Comparison of ENCODE assay signal across 13 cellular contexts in genomic region chr7:150568714-150569113, GRCh38. TPM values are rescaled to one million over a fixed set of nuclear protein-coding genes. Genes with fewer than 3 reads are reported as not detected.
DNase-seq lines count a peak whose midpoint lies in the region; ATAC-seq, FAIRE-seq and TF ChIP-seq lines count a peak whose summit lies in the region.
"Had no signal": no experiment of that assay in that cellular context is flagged by ENCODE, and none has a peak within 500 bp of the region (broad histone marks: within the 10 kb centered on the region; RNA-seq: fewer than 3 reads in every experiment).

No MANE protein-coding gene starts in this region.

- no peak overlapping the region for H3K56ac ChIP-seq in mesendoderm (ENCODE audit: low read length)

- H3K27me3 ChIP-seq in upper lobe of right lung (no peaks in the 10 kb centered on the region), mesendoderm (ENCODE audit: insufficient read depth, low read length, poor library complexity) (no peaks in the 10 kb centered on the region)

- FAIRE-seq in frontal cortex (lab: Jason Lieb, UNC) = no peak

- no peak overlapping the region for H2BK120ac ChIP-seq in mesendoderm (ENCODE audit: low read depth, low read length)

- H3K27me3 Mint-ChIP-seq in dendritic cell treated with granulocyte-macrophage colony-stimulating factor and Interleukin-4, amounts not matched to agents 40 ng/mL and 50 ng/mL, for 4 days = no peaks in the 10 kb centered on the region
- H3K27me3 Mint-ChIP-seq in naive thymus-derived CD8-positive, alpha-beta T cell = no peaks in the 10 kb centered on the region

- no peak overlapping the region for H3K4ac ChIP-seq in mesendoderm (ENCODE audit: low read depth, low read length)

- H3K23ac ChIP-seq in mesendoderm (ENCODE audit: low read length) = no peak overlapping the region

- DNase-seq in Right ventricle myocardium inferior (ENCODE audit: missing footprints) (no peak), cardiac septum (ENCODE audit: low spot score) (no peak), upper lobe of right lung (no peak), mesendoderm (no peak), frontal cortex (ENCODE audit: low spot score in 2 of 2) (no peak), hepatic stellate cell (ENCODE audit: low spot score) (no peak)
- peak in 6 of 10 donors; percentile 10 to 72 (median 48) for DNase-seq in naive thymus-derived CD8-positive, alpha-beta T cell
- DNase-seq: EL, NCI-H2081 had no signal

- H3K27ac Mint-ChIP-seq in dendritic cell treated with granulocyte-macrophage colony-stimulating factor and Interleukin-4, amounts not matched to agents 40 ng/mL and 50 ng/mL, for 4 days = peak overlapping the region; percentile 87
- H3K27ac Mint-ChIP-seq in naive thymus-derived CD8-positive, alpha-beta T cell = peak overlapping the region; percentile 95 to 99 (median 97)
- H3K27ac Mint-ChIP-seq: GM23338 had no signal

- H2AK5ac ChIP-seq in mesendoderm (ENCODE audit: low read length) = no peak overlapping the region

- H3K4me3 ChIP-seq in upper lobe of right lung = peak overlapping the region; percentile 63
- no peak overlapping the region for H3K4me3 ChIP-seq in mesendoderm (ENCODE audit: low read length)
- H3K4me3 ChIP-seq: GM23338 had no signal

- no peak for TF ChIP-seq CTCF in upper lobe of right lung (IDR thresholded peaks at IDR 0.05)

- no peak overlapping the region for H3K4me2 ChIP-seq in mesendoderm (ENCODE audit: low read length)
- H3K4me2 ChIP-seq: GM23338 had no signal

- intact Hi-C loops in Right ventricle myocardium inferior (cut with DNase I) = loop anchor here (5.0 kb wide), 2 partner anchors 51 to 116 kb away; partner anchors contain the start of gene GIMAP8
- intact Hi-C loops in cardiac septum (cut with DNase I) = loop anchor here (5.0 kb wide), 2 partner anchors 46 to 149 kb away; partner anchors contain the start of gene GIMAP1
- intact Hi-C loops in dendritic cell treated with granulocyte-macrophage colony-stimulating factor and Interleukin-4, amounts not matched to agents 40 ng/mL and 50 ng/mL, for 4 days (cut with micrococcal nuclease) = loop anchor here (5.0 kb wide), 1 partner anchor 51 kb away; no protein-coding TSS in a partner anchor
- intact Hi-C loops in upper lobe of right lung (cut with DNase I) = no loop called here

- no peaks in the 10 kb centered on the region for H3K79me1 ChIP-seq in mesendoderm (ENCODE audit: low read length)

- H3K4me3 Mint-ChIP-seq in dendritic cell treated with granulocyte-macrophage colony-stimulating factor and Interleukin-4, amounts not matched to agents 40 ng/mL and 50 ng/mL, for 4 days = peak overlapping the region; percentile 72
- peak overlapping the region; percentile 83 to 100 (median 99) for H3K4me3 Mint-ChIP-seq in naive thymus-derived CD8-positive, alpha-beta T cell
- H3K4me3 Mint-ChIP-seq: GM23338 had no signal

- no peak overlapping the region for H4K5ac ChIP-seq in mesendoderm (ENCODE audit: low read length)

- no peak overlapping the region for H4K8ac ChIP-seq in mesendoderm (ENCODE audit: low read depth, low read length)

- H3K36me3 Mint-ChIP-seq in dendritic cell treated with granulocyte-macrophage colony-stimulating factor and Interleukin-4, amounts not matched to agents 40 ng/mL and 50 ng/mL, for 4 days (ENCODE audit: low read depth) = peaks cover 23% of the 10 kb centered on the region
- H3K36me3 Mint-ChIP-seq in naive thymus-derived CD8-positive, alpha-beta T cell = peaks cover 53 to 60% (median 58%) of the 10 kb centered on the region in 3 donors

- H2BK15ac ChIP-seq in mesendoderm (replicated peaks; ENCODE audit: low read depth) = no peak overlapping the region

- no CpG with 5 or more reads among the region's 2 CpGs for WGBS in mesendoderm (ENCODE audit: extremely low coverage, insufficient coverage, low lambda C conversion rate)

- H3K4me1 ChIP-seq in upper lobe of right lung (peaks cover 3% of the 10 kb centered on the region), mesendoderm (ENCODE audit: control insufficient read depth, low read depth, low read length) (no peaks in the 10 kb centered on the region)

- H3K27ac ChIP-seq in upper lobe of right lung (peak overlapping the region; percentile 85), mesendoderm (ENCODE audit: low read depth, low read length) (no peak overlapping the region)

- no peak overlapping the region for H3K9ac ChIP-seq in mesendoderm (ENCODE audit: low read length)

- POLR2A ChIA-PET in naive thymus-derived CD8-positive, alpha-beta T cell (lab: Charles Lee) = interaction anchor here (0.7 to 14.5 kb wide), 35 partner anchors 13 to 190 kb away, joined by 3 to 550 read pairs (median 15); partner anchors contain the start of genes GIMAP1, GIMAP2, GIMAP5 and GIMAP6

- peaks cover 40% of the 10 kb centered on the region for H3K4me1 Mint-ChIP-seq in dendritic cell treated with granulocyte-macrophage colony-stimulating factor and Interleukin-4, amounts not matched to agents 40 ng/mL and 50 ng/mL, for 4 days (ENCODE audit: low read depth)
- peaks cover 31 to 81% (median 74%) of the 10 kb centered on the region in 4 donors for H3K4me1 Mint-ChIP-seq in naive thymus-derived CD8-positive, alpha-beta T cell

- peaks cover 11% of the 10 kb centered on the region for H3K9me3 Mint-ChIP-seq in dendritic cell treated with granulocyte-macrophage colony-stimulating factor and Interleukin-4, amounts not matched to agents 40 ng/mL and 50 ng/mL, for 4 days
- peaks cover 11 to 54% (median 22%) of the 10 kb centered on the region in 9 donors for H3K9me3 Mint-ChIP-seq in naive thymus-derived CD8-positive, alpha-beta T cell
- H3K9me3 Mint-ChIP-seq: GM23338 had no signal

- ATAC-seq in Right ventricle myocardium inferior = peak; percentile 44
- peak; percentile 53 to 70 for ATAC-seq in naive thymus-derived CD8-positive, alpha-beta T cell
- peak; percentile 59 for ATAC-seq in upper lobe of right lung
- ATAC-seq: GM23338, Panc1 had no signal

- no peaks in the 10 kb centered on the region for H3K79me2 ChIP-seq in mesendoderm (ENCODE audit: control insufficient read depth, insufficient read depth, low read length)

- peaks cover 5% of the 10 kb centered on the region for H3K9me3 ChIP-seq in upper lobe of right lung

- H2BK5ac ChIP-seq in mesendoderm (ENCODE audit: low read length) = no peak overlapping the region

- peaks cover 22% of the 10 kb centered on the region for H3K36me3 ChIP-seq in upper lobe of right lung
- H3K36me3 ChIP-seq in mesendoderm (ENCODE audit: control insufficient read depth, insufficient read depth, low read length) = no peaks in the 10 kb centered on the region

- H3K18ac ChIP-seq in mesendoderm (ENCODE audit: low read length) = no peak overlapping the region

RNA-seq across cellular contexts. Expression of gene GIMAP4, which starts 1.5 kb away (rescaled TPM):
- total RNA-seq in Right ventricle myocardium inferior (38.4 TPM), cardiac septum (18.2 TPM), upper lobe of right lung (83.3 TPM), frontal cortex (9.0 TPM)
- total RNA-seq in naive thymus-derived CD8-positive, alpha-beta T cell = 100 to 1,000 TPM; 381 to 403 TPM
- polyA plus RNA-seq in naive thymus-derived CD8-positive, alpha-beta T cell = 100 to 1,000 TPM; 233 to 526 (median 341) TPM
- 0.03 TPM for polyA plus RNA-seq in mesendoderm (2013, experiment 1 of 2)
- polyA plus RNA-seq in mesendoderm (2013, experiment 2 of 2) = 0.04 TPM
- total RNA-seq: GM23338 had no signal
- polyA plus RNA-seq: AG04450, GM23338 had no signal

RNA-seq across cellular contexts. Expression of gene GIMAP7, which starts 54.0 kb away (rescaled TPM):
- total RNA-seq in Right ventricle myocardium inferior = 21.4 TPM
- 13.0 TPM for total RNA-seq in cardiac septum
- 100 to 1,000 TPM; 367 to 369 TPM for total RNA-seq in naive thymus-derived CD8-positive, alpha-beta T cell
- 100 to 1,000 TPM; 451 to 821 (median 658) TPM for polyA plus RNA-seq in naive thymus-derived CD8-positive, alpha-beta T cell
- total RNA-seq in upper lobe of right lung = 47.0 TPM
- 0.04 TPM for polyA plus RNA-seq in mesendoderm (2013, experiment 1 of 2)
- 0.03 TPM for polyA plus RNA-seq in mesendoderm (2013, experiment 2 of 2)
- total RNA-seq in frontal cortex = 2.4 TPM
- total RNA-seq: GM23338 had no signal
- polyA plus RNA-seq: AG04450, GM23338 had no signal

Comparison
In these comparisons a context has a peak if more than half of its experiments do, and no peak if none do; other contexts are left out.
1. DNase-seq: peak in naive thymus-derived CD8-positive, alpha-beta T cell (6 of 10); none in Right ventricle myocardium inferior (single experiment), cardiac septum (single experiment), upper lobe of right lung (single experiment), mesendoderm (single experiment), frontal cortex (0 of 2) and hepatic stellate cell (single experiment).
2. Peak in every context shown above with its lines, with median percentiles within 50 percentile points of each other: ATAC-seq.